15 cellular contexts compared by ENCODE assay signal in the genomic region with DNA sequence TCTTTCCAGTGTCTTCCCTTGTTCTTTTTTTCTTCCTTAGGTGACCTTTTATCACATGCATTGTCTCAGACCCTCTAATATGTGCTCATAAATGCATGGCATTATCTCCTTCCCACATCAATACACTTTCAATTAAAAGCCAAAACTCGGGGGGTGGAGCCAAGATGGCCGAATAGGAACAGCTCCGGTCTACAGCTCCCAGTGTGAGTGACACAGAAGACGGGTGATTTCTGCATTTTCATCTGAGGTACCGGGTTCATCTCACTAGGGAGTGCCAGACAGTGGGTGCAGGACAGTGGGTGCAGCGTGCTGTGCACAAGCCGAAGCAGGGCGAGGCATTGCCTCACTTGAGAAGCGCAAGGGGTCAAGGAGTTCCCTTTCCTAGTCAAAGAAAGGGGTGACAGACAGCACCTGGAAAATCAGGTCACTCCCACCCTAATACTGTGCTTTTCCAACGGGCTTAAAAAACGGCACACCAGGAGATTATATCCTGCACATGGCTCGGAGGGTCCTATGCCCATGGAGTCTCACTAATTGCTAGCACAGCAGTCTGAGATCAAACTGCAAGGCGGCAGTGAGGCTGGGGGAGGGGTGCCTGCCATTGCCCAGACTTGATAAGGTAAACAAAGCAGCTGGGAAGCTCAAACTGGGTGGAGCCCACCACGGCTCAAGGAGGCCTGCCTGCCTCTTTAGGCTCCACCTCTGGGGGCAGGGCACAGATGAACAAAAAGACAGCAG. TPM values are rescaled to one million over a fixed set of nuclear protein-coding genes. Genes with fewer than 3 reads are reported as not detected.
"Had no signal": no experiment of that assay in that cellular context is flagged by ENCODE, and none has a peak within 500 bp of the region (broad histone marks: within the 10 kb centered on the region; RNA-seq: fewer than 3 reads in every experiment).

No MANE protein-coding gene starts in this region.

RNA-seq across cellular contexts. Expression of gene CYP3A5, which starts 6.2 kb away (rescaled TPM):
- total RNA-seq: activated CD4-positive, alpha-beta memory T cell treated with anti-CD3 and anti-CD28 coated beads, Interleukin-2, amount 10 ng/mL, durations not matched to agents 7 days and 5 days; activated CD4-positive, alpha-beta T cell treated with anti-CD3 and anti-CD28 coated beads, Interleukin-2, amount 10 ng/mL, durations not matched to agents 7 days and 5 days; activated naive CD8-positive, alpha-beta T cell treated with anti-CD3 and anti-CD28 coated beads, Interleukin-2, amount 10 ng/mL, durations not matched to agents 7 days and 5 days; dermis microvascular lymphatic vessel endothelial cell; glomerular endothelial cell; heart right ventricle had no signal

RNA-seq across cellular contexts. Expression of gene CYP3A7, which starts 49.0 kb away (rescaled TPM):
- total RNA-seq: activated CD4-positive, alpha-beta memory T cell treated with anti-CD3 and anti-CD28 coated beads, Interleukin-2, amount 10 ng/mL, durations not matched to agents 7 days and 5 days; activated CD4-positive, alpha-beta T cell treated with anti-CD3 and anti-CD28 coated beads, Interleukin-2, amount 10 ng/mL, durations not matched to agents 7 days and 5 days; activated naive CD4-positive, alpha-beta T cell treated with anti-CD3 and anti-CD28 coated beads, Interleukin-2, amount 50 U/mL, for 72 hours; activated naive CD8-positive, alpha-beta T cell treated with anti-CD3 and anti-CD28 coated beads, Interleukin-2, amount 10 ng/mL, durations not matched to agents 7 days and 5 days; activated T-cell treated with anti-CD3 and anti-CD28 coated beads, Interleukin-2, amount 50 U/mL, for 72 hours; ascending aorta; cardiac muscle cell; colonic mucosa; dermis microvascular lymphatic vessel endothelial cell; esophagus squamous epithelium; fibroblast of villous mesenchyme; gastroesophageal sphincter; glomerular endothelial cell; heart right ventricle; WTC11 had no signal
- polyA plus RNA-seq: heart right ventricle had no signal
